Comparison of ENCODE assay signal across 1 cellular context in genomic region chr12:121883315-121883660, GRCh38.
TF ChIP-seq lines count a peak whose summit lies in the region.

No MANE protein-coding gene starts in this region.

TF ChIP-seq in HCT116, 20 proteins besides CTCF, POLR2A, EP300 and RAD21 (continued from another document):
- TF ChIP-seq REST (IDR thresholded peaks at IDR 0.05; ENCODE audit: low read depth) (no peak), ATF3 (IDR thresholded peaks at IDR 0.05) (no peak), SRF (IDR thresholded peaks at IDR 0.05; ENCODE audit: low read depth) (no peak), EGR1 (IDR thresholded peaks at IDR 0.05; ENCODE audit: low read depth) (no peak), EZH2phosphoT487 (IDR thresholded peaks at IDR 0.05; ENCODE audit: borderline replicate concordance) (no peak), SP1 (IDR thresholded peaks at IDR 0.05; ENCODE audit: low read depth) (no peak), YY1 (IDR thresholded peaks at IDR 0.05; ENCODE audit: extremely low read depth, insufficient replicate concordance, low read depth, low read length) (no peak), EZH2 (IDR thresholded peaks at IDR 0.05) (no peak), POLR2AphosphoS5 (IDR thresholded peaks at IDR 0.05; ENCODE audit: low read depth, low read length) (no peak), FOSL1 (IDR thresholded peaks at IDR 0.05; ENCODE audit: low read depth) (no peak), MAX (IDR thresholded peaks at IDR 0.05) (no peak), ZFX (IDR thresholded peaks at IDR 0.05) (no peak)
